ENCODE assay signal across 21 cellular contexts in the genomic region with DNA sequence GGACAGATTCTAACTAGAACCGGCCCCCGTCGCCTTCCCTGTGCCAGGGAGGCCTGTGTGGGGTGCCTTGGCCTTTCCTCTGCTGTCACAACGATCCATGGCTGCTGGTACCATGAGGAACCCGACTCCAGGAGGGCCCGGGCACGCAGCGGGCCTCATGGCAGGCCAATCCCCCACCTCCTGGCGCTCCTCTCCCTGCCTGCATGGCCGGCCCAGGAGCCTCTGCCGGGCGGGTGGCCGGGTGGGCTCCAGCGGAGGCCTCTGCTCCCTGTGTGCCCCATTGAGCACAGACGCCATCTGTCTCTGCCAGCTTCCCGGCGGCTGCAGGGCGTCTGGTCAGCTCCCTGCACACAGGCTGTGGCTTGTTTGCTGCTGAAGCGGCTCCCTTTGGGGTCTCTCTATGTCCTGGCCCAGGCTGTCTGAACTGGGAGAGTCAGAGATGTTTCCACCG.
DNase-seq lines count a peak whose midpoint lies in the region; ATAC-seq and TF ChIP-seq lines count a peak whose summit lies in the region.
"Had no signal": no experiment of that assay in that cellular context is flagged by ENCODE, and none has a peak within 500 bp of the region (broad histone marks: within the 10 kb centered on the region; RNA-seq: fewer than 3 reads in every experiment).

No MANE protein-coding gene starts in this region.

- intact Hi-C loops in posterior vena cava (cut with DNase I): no loop called here

- H3K4me2 ChIP-seq in BLaER1: no peak overlapping the region

- no peak overlapping the region for H3K4me3 Mint-ChIP-seq in activated CD4-positive, alpha-beta memory T cell treated with anti-CD3 and anti-CD28 coated beads, Interleukin-2, amount 10 ng/mL, durations not matched to agents 7 days and 5 days

- no peak overlapping the region for H3K27ac Mint-ChIP-seq in activated CD4-positive, alpha-beta memory T cell treated with anti-CD3 and anti-CD28 coated beads, Interleukin-2, amount 10 ng/mL, durations not matched to agents 7 days and 5 days
- H3K27ac Mint-ChIP-seq: activated naive CD4-positive, alpha-beta T cell treated with anti-CD3 and anti-CD28 coated beads, Interleukin-2, amount 50 U/mL, for 72 hours had no signal

- H3K27me3 ChIP-seq in BLaER1: no peaks in the 10 kb centered on the region
- H3K27me3 ChIP-seq: neutrophil had no signal

- peaks cover 18% of the 10 kb centered on the region for H3K4me1 ChIP-seq in BLaER1
- H3K4me1 ChIP-seq: gastroesophageal sphincter had no signal

- no peak for TF ChIP-seq CTCF in coronary artery (IDR thresholded peaks at IDR 0.05)

- H3K4me1 Mint-ChIP-seq in activated CD4-positive, alpha-beta memory T cell treated with anti-CD3 and anti-CD28 coated beads, Interleukin-2, amount 10 ng/mL, durations not matched to agents 7 days and 5 days: no peaks in the 10 kb centered on the region

- H3K36me3 ChIP-seq in BLaER1: no peaks in the 10 kb centered on the region
- H3K36me3 ChIP-seq: gastroesophageal sphincter, neutrophil, WERI-Rb-1 had no signal

- H3K4me3 ChIP-seq in BLaER1 (no peak overlapping the region), coronary artery (no peak overlapping the region)
- H3K4me3 ChIP-seq: gastroesophageal sphincter had no signal

- CTCF ChIA-PET in activated CD4-positive, alpha-beta memory T cell treated with anti-CD3 and anti-CD28 coated beads, Interleukin-2, amount 10 ng/mL, durations not matched to agents 7 days and 5 days (lab: Charles Lee): interaction anchor here (0.6 kb wide), 1 partner anchor 214 kb away, joined by 3 read pairs; no protein-coding TSS in a partner anchor

- H3K27ac ChIP-seq in BLaER1 (0 out of 2 replicates have a peak overlapping the region, but pooled peaks have one; percentile 21), coronary artery (no peak overlapping the region)
- H3K27ac ChIP-seq: gastroesophageal sphincter, neutrophil, WERI-Rb-1 had no signal

- H3K9me3 ChIP-seq in BLaER1: no peaks in the 10 kb centered on the region
- H3K9me3 ChIP-seq: gastroesophageal sphincter, neutrophil had no signal

- H3K27me3 Mint-ChIP-seq in activated CD4-positive, alpha-beta memory T cell treated with anti-CD3 and anti-CD28 coated beads, Interleukin-2, amount 10 ng/mL, durations not matched to agents 7 days and 5 days: no peaks in the 10 kb centered on the region

- no peak for ATAC-seq in HG03354 (IDR thresholded peaks at IDR 0.05; ENCODE audit: poor library complexity, severe bottlenecking, unreplicated experiment)
- ATAC-seq: activated naive CD4-positive, alpha-beta T cell treated with anti-CD3 and anti-CD28 coated beads, Interleukin-2, amount 50 U/mL, for 72 hours; esophagus mucosa; gastroesophageal sphincter had no signal

- no peaks in the 10 kb centered on the region for H3K9me3 Mint-ChIP-seq in activated CD4-positive, alpha-beta memory T cell treated with anti-CD3 and anti-CD28 coated beads, Interleukin-2, amount 10 ng/mL, durations not matched to agents 7 days and 5 days
- H3K9me3 Mint-ChIP-seq: activated naive CD4-positive, alpha-beta T cell treated with anti-CD3 and anti-CD28 coated beads, Interleukin-2, amount 50 U/mL, for 72 hours had no signal

- H4K20me1 ChIP-seq in BLaER1: no peaks in the 10 kb centered on the region

- POLR2A ChIA-PET in activated CD4-positive, alpha-beta memory T cell treated with anti-CD3 and anti-CD28 coated beads, Interleukin-2, amount 10 ng/mL, durations not matched to agents 7 days and 5 days (lab: Charles Lee): no interaction called here

- no peaks in the 10 kb centered on the region for H3K36me3 Mint-ChIP-seq in activated CD4-positive, alpha-beta memory T cell treated with anti-CD3 and anti-CD28 coated beads, Interleukin-2, amount 10 ng/mL, durations not matched to agents 7 days and 5 days (ENCODE audit: low read depth)
- H3K36me3 Mint-ChIP-seq: activated naive CD4-positive, alpha-beta T cell treated with anti-CD3 and anti-CD28 coated beads, Interleukin-2, amount 50 U/mL, for 72 hours had no signal

- no peak overlapping the region for H3K9ac ChIP-seq in BLaER1

- peak; percentile 51 to 75 for DNase-seq in NCI-H524 (lab: John Stamatoyannopoulos, UW)
- DNase-seq in NCI-H524 treated with DMSO at 0.1 percent for 48 hours (lab: John Stamatoyannopoulos, UW): no peak
- peak; percentile 66 for DNase-seq in coronary artery (ENCODE audit: low spot score)
- peak; percentile 73 for DNase-seq in posterior vena cava (ENCODE audit: low spot score)
- DNase-seq in activated CD4-positive, alpha-beta memory T cell treated with anti-CD3 and anti-CD28 coated beads, Interleukin-2, amount 10 ng/mL, durations not matched to agents 7 days and 5 days: no peak
- DNase-seq in amygdala (lab: John Stamatoyannopoulos, UW): no peak
- DNase-seq: activated CD4-positive, alpha-beta T cell treated with anti-CD3 and anti-CD28 coated beads, Interleukin-2, amount 50 U/mL, for 48 hours; DND-41; effector memory CD4-positive, alpha-beta T cell; islet precursor cell; KG1; mammary epithelial cell; NCI-H146; NCI-H774; WERI-Rb-1 had no signal

Comparison
In these comparisons a context has a peak if more than half of its experiments do, and no peak if none do; other contexts are left out.
1. DNase-seq: peak in NCI-H524 (2 of 2), coronary artery (single experiment) and posterior vena cava (single experiment); none in NCI-H524 treated with DMSO at 0.1 percent for 48 hours (single experiment), activated CD4-positive, alpha-beta memory T cell treated with anti-CD3 and anti-CD28 coated beads, Interleukin-2, amount 10 ng/mL, durations not matched to agents 7 days and 5 days (single experiment) and amygdala (0 of 56).